In the genomic region with DNA sequence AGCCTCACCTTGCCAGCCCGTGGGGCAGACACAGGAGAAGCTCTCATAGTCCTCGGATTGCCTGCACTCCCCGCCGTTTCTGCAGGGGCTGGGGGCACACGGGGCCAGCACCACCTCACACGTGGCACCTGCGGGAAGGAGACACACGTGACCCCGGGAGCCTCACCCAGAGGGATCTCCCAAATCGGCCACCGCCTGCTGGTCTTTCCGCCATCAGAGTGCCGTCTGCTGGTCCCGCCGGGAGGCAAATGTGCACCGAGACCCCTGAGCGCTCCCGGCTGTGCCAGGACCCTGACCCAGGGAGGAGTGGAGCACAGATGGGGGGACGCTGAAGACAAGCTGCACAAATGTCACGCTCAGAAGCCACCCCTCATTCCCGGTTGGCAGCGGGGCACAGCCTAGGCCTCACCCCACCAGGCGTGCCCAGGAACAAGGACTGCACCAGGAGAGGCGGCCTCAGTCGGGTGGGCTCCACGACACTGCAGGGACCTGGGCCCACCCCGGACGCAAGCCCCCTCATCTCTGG, we compare ENCODE assay signal across 25 cellular contexts. TPM values are rescaled to one million over a fixed set of nuclear protein-coding genes. Genes with fewer than 3 reads are reported as not detected.
DNase-seq lines count a peak whose midpoint lies in the region; FAIRE-seq and TF ChIP-seq lines count a peak whose summit lies in the region.
"Had no signal": no experiment of that assay in that cellular context is flagged by ENCODE, and none has a peak within 500 bp of the region (broad histone marks: within the 10 kb centered on the region; RNA-seq: fewer than 3 reads in every experiment).

No MANE protein-coding gene starts in this region.

- intact Hi-C loops in breast epithelium (cut with DNase I; ENCODE audit: low total_unique reads) (no loop called here), MCF 10A (cut with micrococcal nuclease) (no loop called here), endothelial cell of umbilical vein (cut with micrococcal nuclease) (loop anchor here (1.0 kb wide), 2 partner anchors 103 to 119 kb away; no protein-coding TSS in a partner anchor)

- TF ChIP-seq POLR2A in breast epithelium (IDR thresholded peaks at IDR 0.05), result no peak
- no peak for TF ChIP-seq POLR2A in endothelial cell of umbilical vein (IDR thresholded peaks at IDR 0.05; ENCODE audit: low read depth, low read length)

- H3K36me3 ChIP-seq in breast epithelium, result peaks cover 6% of the 10 kb centered on the region
- H3K36me3 ChIP-seq in endothelial cell of umbilical vein (ENCODE audit: control insufficient read depth in 2 of 2, extremely low read depth in 1 of 2, insufficient read depth in 2 of 2, low read length in 2 of 2), result peaks cover 25 to 81% of the 10 kb centered on the region in 2 experiments
- H3K36me3 ChIP-seq in neuronal stem cell (replicated peaks in 1 of 2; ENCODE audit: control insufficient read depth in 2 of 2, insufficient read depth in 2 of 2, low read length in 2 of 2), result peaks cover 90 to 99% of the 10 kb centered on the region in 2 donors
- H3K36me3 ChIP-seq: neural progenitor cell had no signal

- no peak overlapping the region for H4K91ac ChIP-seq in neuronal stem cell (ENCODE audit: low read depth, low read length, poor library complexity)

- no peaks in the 10 kb centered on the region for H3K27me3 Mint-ChIP-seq in MCF 10A (ENCODE audit: insufficient read depth, unreplicated experiment)

- H3K79me2 ChIP-seq in endothelial cell of umbilical vein (ENCODE audit: control insufficient read depth, insufficient read depth, low read length), result peaks cover 18% of the 10 kb centered on the region

- H3K79me1 ChIP-seq in neuronal stem cell (ENCODE audit: low read depth, low read length), result peaks cover 28% of the 10 kb centered on the region

- H3K9me1 ChIP-seq in endothelial cell of umbilical vein (replicated peaks; ENCODE audit: control insufficient read depth, extremely low read depth, insufficient read depth, low read length), result no peaks in the 10 kb centered on the region

- no peak for FAIRE-seq in endothelial cell of umbilical vein (lab: Jason Lieb, UNC)
- FAIRE-seq: colon had no signal

- H3K27ac ChIP-seq in breast epithelium (peak overlapping the region; percentile 21 to 80), endothelial cell of umbilical vein (ENCODE audit: insufficient read depth, low read depth, low read length) (peak overlapping the region; percentile 99), neuronal stem cell (replicated peaks; ENCODE audit: low read length) (peak overlapping the region; percentile 91), temporal lobe (ENCODE audit: low read depth, low read length) (peak overlapping the region; percentile 93)
- H3K27ac ChIP-seq: 22Rv1, neural progenitor cell, VCaP had no signal

- DNase-seq in breast epithelium (ENCODE audit: low spot score in 2 of 2) (no peak), MCF 10A (ENCODE audit: unreplicated experiment) (no peak), endothelial cell of umbilical vein (ENCODE audit: low read depth, low spot score) (no peak), neuronal stem cell (ENCODE audit: low spot score) (no peak), COLO668 (lab: John Stamatoyannopoulos, UW; ENCODE audit: unreplicated experiment) (no peak), HPDE6-E6E7 (ENCODE audit: extremely low spot score) (no peak), pons (ENCODE audit: low spot score) (no peak)
- DNase-seq: activated CD4-positive, alpha-beta T cell treated with anti-CD3 and anti-CD28 coated beads, Interleukin-2, amount 50 U/mL, for 48 hours; activated effector memory CD4-positive, alpha-beta T cell treated with Interleukin-2 at 50 U/mL for 16 hours; DMS79; endodermal cell; glutamatergic neuron; HCEC 1CT; left colon; MG63; mucosa of descending colon; NCI-H1417; NCI-H526; RPMI8226 had no signal

- H3K4me3 ChIP-seq in breast epithelium (no peak overlapping the region), endothelial cell of umbilical vein (replicated peaks in 1 of 3; ENCODE audit: insufficient read depth in 1 of 3, low read depth in 1 of 3, low read length in 3 of 3) (no peak overlapping the region), neuronal stem cell (ENCODE audit: low read length in 2 of 2) (peak overlapping the region in 1 of 2 donors; percentile 50)
- H3K4me3 ChIP-seq: body of pancreas, MG63, mucosa of descending colon, neural progenitor cell had no signal

- H2BK120ac ChIP-seq in neuronal stem cell (ENCODE audit: low read depth, low read length), result peak overlapping the region; percentile 81

- H2BK15ac ChIP-seq in neuronal stem cell (ENCODE audit: low read length), result peak overlapping the region; percentile 14

- peak overlapping the region; percentile 95 for H3K4ac ChIP-seq in neuronal stem cell (ENCODE audit: low read length)

- peak overlapping the region; percentile 98 for H3K14ac ChIP-seq in neuronal stem cell (ENCODE audit: low read length)

- H2AFZ ChIP-seq in endothelial cell of umbilical vein (ENCODE audit: low read depth, low read length) (no peak overlapping the region), neuronal stem cell (ENCODE audit: low read length) (no peak overlapping the region)
- H2AFZ ChIP-seq: neural progenitor cell had no signal

- CTCF ChIA-PET in MCF 10A (lab: Yijun Ruan, JAX), result no interaction called here
- CTCF ChIA-PET in endothelial cell of umbilical vein (lab: Charles Lee), result interaction anchor here (1.0 to 1.3 kb wide), 2 partner anchors 30 to 114 kb away, joined by 3 to 5 read pairs; no protein-coding TSS in a partner anchor

- H3K4me1 Mint-ChIP-seq in MCF 10A (ENCODE audit: insufficient read depth, unreplicated experiment), result no peaks in the 10 kb centered on the region
- H3K4me1 Mint-ChIP-seq: endodermal cell had no signal

- dilution Hi-C loops in endothelial cell of umbilical vein (cut with MboI; ENCODE audit: extremely low pct_ligation_motif_present, low sequenced_read_pairs), result no loop called here

- peak overlapping the region; percentile 63 for H2BK12ac ChIP-seq in neuronal stem cell (ENCODE audit: low read length)

- H3K4me1 ChIP-seq in breast epithelium (no peaks in the 10 kb centered on the region), endothelial cell of umbilical vein (ENCODE audit: control insufficient read depth, extremely low read depth, insufficient read depth, low read length) (peaks cover 19% of the 10 kb centered on the region), neuronal stem cell (ENCODE audit: control insufficient read depth in 2 of 2, insufficient read depth in 1 of 2, low read depth in 1 of 2, low read length in 2 of 2) (peaks cover 0 to 14% of the 10 kb centered on the region in 2 donors)
- H3K4me1 ChIP-seq: body of pancreas, neural progenitor cell had no signal

- peaks cover 69% of the 10 kb centered on the region for H3K36me3 Mint-ChIP-seq in MCF 10A (ENCODE audit: insufficient read depth, unreplicated experiment)
- H3K36me3 Mint-ChIP-seq: neural progenitor cell had no signal

- H3K9ac ChIP-seq in endothelial cell of umbilical vein (replicated peaks; ENCODE audit: extremely low read depth, insufficient read depth, low read length), result peak overlapping the region; percentile 83
- H3K9ac ChIP-seq in neuronal stem cell (ENCODE audit: low read depth, low read length, poor library complexity), result peak overlapping the region; percentile 72
- H3K9ac ChIP-seq: neural progenitor cell had no signal

- no peaks in the 10 kb centered on the region for H3K9me3 Mint-ChIP-seq in MCF 10A (ENCODE audit: unreplicated experiment)
- H3K9me3 Mint-ChIP-seq: endodermal cell, neural progenitor cell had no signal

- POLR2A ChIA-PET in MCF 10A (lab: Yijun Ruan, JAX) (no interaction called here), endothelial cell of umbilical vein (lab: Charles Lee) (no interaction called here)

- H4K8ac ChIP-seq in neuronal stem cell (ENCODE audit: low read depth, low read length), result peak overlapping the region; percentile 17

- no peak overlapping the region for H3K27ac Mint-ChIP-seq in MCF 10A (ENCODE audit: low read depth, unreplicated experiment)
- H3K27ac Mint-ChIP-seq: endodermal cell, neural progenitor cell had no signal

- H3K18ac ChIP-seq in neuronal stem cell (ENCODE audit: low read length), result peak overlapping the region; percentile 95

- no peaks in the 10 kb centered on the region for H3K9me3 ChIP-seq in breast epithelium
- H3K9me3 ChIP-seq in endothelial cell of umbilical vein (replicated peaks; ENCODE audit: control insufficient read depth, insufficient read depth, low read length), result no peaks in the 10 kb centered on the region
- H3K9me3 ChIP-seq in neuronal stem cell (replicated peaks in 1 of 2; ENCODE audit: control insufficient read depth in 2 of 2, insufficient read depth in 1 of 2, low read depth in 1 of 2, low read length in 2 of 2), result peaks cover 0 to 2% of the 10 kb centered on the region in 2 donors
- H3K9me3 ChIP-seq: body of pancreas, MG63, mucosa of descending colon had no signal

- H2BK5ac ChIP-seq in neuronal stem cell (ENCODE audit: low read length), result peak overlapping the region; percentile 87

- no peaks in the 10 kb centered on the region for H4K20me1 ChIP-seq in endothelial cell of umbilical vein (replicated peaks; ENCODE audit: control insufficient read depth, extremely low read depth, insufficient read depth, low read length)

- H2AK5ac ChIP-seq in neuronal stem cell (ENCODE audit: low read depth, low read length), result peak overlapping the region; percentile 82

- BruUV-seq in MCF 10A (replicated peaks; lab: Mats Ljungman, UMichigan) (no TSS peak), endothelial cell of umbilical vein (replicated peaks; lab: Mats Ljungman, UMichigan) (TSS peak; percentile 1)

- H3K4me2 ChIP-seq in endothelial cell of umbilical vein (ENCODE audit: insufficient read depth, low read length) (peak overlapping the region; percentile 3), neuronal stem cell (ENCODE audit: insufficient read depth, low read length, poor library complexity, severe bottlenecking) (no peak overlapping the region)
- H3K4me2 ChIP-seq: neural progenitor cell had no signal

- peak overlapping the region; percentile 100 for H3K23ac ChIP-seq in neuronal stem cell (ENCODE audit: low read depth, low read length, poor library complexity)

- WGBS in neuronal stem cell (ENCODE audit: extremely low coverage in 2 of 2, insufficient read length in 2 of 2, insufficient replicate concordance in 1 of 2), 2 donors, result no CpG with 5 or more reads among the region's 28 CpGs

- TF ChIP-seq CTCF in breast epithelium (IDR thresholded peaks at IDR 0.05), result no peak
- no peak for TF ChIP-seq CTCF in MCF 10A (IDR thresholded peaks at IDR 0.05; ENCODE audit: unreplicated experiment)
- no peak for TF ChIP-seq CTCF in endothelial cell of umbilical vein (IDR thresholded peaks at IDR 0.05; ENCODE audit: extremely low read depth in 1 of 2, insufficient read depth in 1 of 2, low read depth in 1 of 2, low read length in 2 of 2)

- H3K4me3 Mint-ChIP-seq in MCF 10A (ENCODE audit: unreplicated experiment), result no peak overlapping the region
- H3K4me3 Mint-ChIP-seq: endodermal cell had no signal

- H3K27me3 ChIP-seq in breast epithelium (no peaks in the 10 kb centered on the region), endothelial cell of umbilical vein (ENCODE audit: control insufficient read depth in 2 of 2, insufficient read depth in 2 of 2, low read length in 2 of 2) (no peaks in the 10 kb centered on the region), neuronal stem cell (ENCODE audit: control insufficient read depth in 3 of 3, insufficient read depth in 3 of 3, low read depth in 1 of 3, low read length in 3 of 3) (no peaks in the 10 kb centered on the region)
- H3K27me3 ChIP-seq: body of pancreas, MG63, neural progenitor cell had no signal

RNA-seq across cellular contexts. Expression of a gene that starts 28.4 kb away (rescaled TPM):
- total RNA-seq in breast epithelium (10 to 100 TPM; 41.9 to 55.1 (median 42.9) TPM), MCF 10A (2022) (85.8 and 88.8 TPM in 2 replicates), endothelial cell of umbilical vein (76.7 and 80.6 TPM in 2 replicates), temporal lobe (20.7 TPM)
- polyA plus RNA-seq in endothelial cell of umbilical vein, result 33.5 and 34.5 TPM in 2 replicates
- 38.4 and 38.9 TPM in 2 replicates for polyA plus RNA-seq in endothelial cell of umbilical vein (2011; cell fraction: cytosol; rRNA removed)
- 116 and 118 TPM in 2 replicates for polyA plus RNA-seq in endothelial cell of umbilical vein (2011; cell fraction: nucleus; rRNA removed)
- 61.7 and 62.2 TPM in 2 replicates for polyA plus RNA-seq in endothelial cell of umbilical vein (2012)
- polyA minus RNA-seq in endothelial cell of umbilical vein, result 41.8 and 45.2 TPM in 2 replicates
- 46.3 TPM for polyA minus RNA-seq in endothelial cell of umbilical vein (2011; cell fraction: cytosol; rRNA and poly(A)+ RNA removed)
- polyA minus RNA-seq in endothelial cell of umbilical vein (2011; cell fraction: nucleus; rRNA and poly(A)+ RNA removed), result 40.9 and 44.0 TPM in 2 replicates
- polyA plus RNA-seq in neuronal stem cell (2013, experiment 1 of 2), result 14.7 TPM
- polyA plus RNA-seq in neuronal stem cell (2013, experiment 2 of 2), result 15.9 TPM

RNA-seq across cellular contexts. Expression of a gene that starts 34.6 kb away (rescaled TPM):
- 10 to 100 TPM; 12.6 to 33.8 (median 21.1) TPM for total RNA-seq in breast epithelium
- 37.5 and 53.4 TPM in 2 replicates for total RNA-seq in MCF 10A (2022)
- 153 and 161 TPM in 2 replicates for total RNA-seq in endothelial cell of umbilical vein
- polyA plus RNA-seq in endothelial cell of umbilical vein, result 27.0 and 31.7 TPM in 2 replicates
- 22.4 and 26.2 TPM in 2 replicates for polyA plus RNA-seq in endothelial cell of umbilical vein (2011; cell fraction: cytosol; rRNA removed)
- polyA plus RNA-seq in endothelial cell of umbilical vein (2011; cell fraction: nucleus; rRNA removed), result 75.3 and 84.8 TPM in 2 replicates
- polyA plus RNA-seq in endothelial cell of umbilical vein (2012), result 33.7 and 50.3 TPM in 2 replicates
- polyA minus RNA-seq in endothelial cell of umbilical vein, result 52.5 and 73.2 TPM in 2 replicates
- polyA minus RNA-seq in endothelial cell of umbilical vein (2011; cell fraction: cytosol; rRNA and poly(A)+ RNA removed), result 13.9 TPM
- polyA minus RNA-seq in endothelial cell of umbilical vein (2011; cell fraction: nucleus; rRNA and poly(A)+ RNA removed), result 49.7 and 95.4 TPM in 2 replicates
- 32.9 TPM for polyA plus RNA-seq in neuronal stem cell (2013, experiment 1 of 2)
- polyA plus RNA-seq in neuronal stem cell (2013, experiment 2 of 2), result 33.2 TPM
- 29.0 TPM for total RNA-seq in temporal lobe
